Comparison of ENCODE assay signal across 8 cellular contexts in the genomic region with DNA sequence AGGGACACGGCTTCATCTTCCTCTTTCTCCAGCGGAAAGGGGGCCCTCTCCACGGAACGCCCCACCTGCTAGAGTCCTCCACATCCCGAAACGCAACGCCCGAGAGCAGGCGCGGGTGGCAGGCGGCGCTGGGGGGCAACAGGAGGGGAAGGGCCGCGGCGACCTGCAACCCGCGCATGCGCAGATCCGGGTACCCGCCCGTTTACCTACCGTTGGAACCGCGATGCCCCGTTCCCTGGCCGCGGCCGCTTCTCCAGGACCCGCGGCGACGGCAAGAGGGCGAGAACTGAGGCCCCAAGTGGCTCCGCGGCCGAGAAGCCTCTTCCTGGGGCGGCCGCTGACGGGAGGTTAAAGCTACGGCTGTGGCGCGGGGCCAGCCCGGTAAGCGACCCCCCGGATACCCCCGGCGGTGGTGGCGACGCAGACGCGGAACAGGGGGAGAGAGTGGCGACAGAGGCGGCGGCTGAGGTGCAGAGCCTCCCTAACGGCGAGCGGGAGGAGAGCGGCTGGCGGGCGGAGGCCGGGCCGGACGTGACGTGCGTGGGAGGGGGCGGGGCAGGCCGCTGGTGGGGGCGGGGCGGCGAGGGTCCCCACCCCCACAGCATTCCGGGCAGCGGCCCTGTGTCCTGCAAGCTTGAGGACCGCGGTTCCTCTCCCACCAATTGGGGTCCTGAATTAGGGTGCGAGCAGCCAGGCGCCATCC. TPM values are rescaled to one million over a fixed set of nuclear protein-coding genes. Genes with fewer than 3 reads are reported as not detected.
A peak's percentile ranks its signal among the peaks of the same experiment; 100 is the strongest.
DNase-seq lines count a peak whose midpoint lies in the region; ATAC-seq and TF ChIP-seq lines count a peak whose summit lies in the region.

A gene (minus strand): TSS at position 508 of the 703 bp plus-strand sequence. CDS start 13,968 bp downstream, outside the sequence.

- H3K36me3 ChIP-seq in GM06990 (ENCODE audit: control insufficient read depth, insufficient read depth, low read length): no peaks in the 10 kb centered on the region
- H3K36me3 ChIP-seq in cardiac muscle cell: no peaks in the 10 kb centered on the region
- no peaks in the 10 kb centered on the region for H3K36me3 ChIP-seq in upper lobe of right lung

- peaks cover 21% of the 10 kb centered on the region for H3K36me3 Mint-ChIP-seq in activated naive CD8-positive, alpha-beta T cell treated with anti-CD3 and anti-CD28 coated beads, Interleukin-2, amount 10 ng/mL, durations not matched to agents 7 days and 5 days

- H3K9me3 Mint-ChIP-seq in activated naive CD8-positive, alpha-beta T cell treated with anti-CD3 and anti-CD28 coated beads, Interleukin-2, amount 10 ng/mL, durations not matched to agents 7 days and 5 days: no peaks in the 10 kb centered on the region

- H3K4me1 Mint-ChIP-seq in activated naive CD8-positive, alpha-beta T cell treated with anti-CD3 and anti-CD28 coated beads, Interleukin-2, amount 10 ng/mL, durations not matched to agents 7 days and 5 days: peaks cover 35% of the 10 kb centered on the region

- H3K27me3 ChIP-seq in GM06990 (replicated peaks; ENCODE audit: control insufficient read depth, insufficient read depth, low read length) (no peaks in the 10 kb centered on the region), cardiac muscle cell (no peaks in the 10 kb centered on the region), upper lobe of right lung (no peaks in the 10 kb centered on the region)

- intact Hi-C loops in posterior vena cava (cut with DNase I) (loop anchor here in 1 of 2 donors (10.0 kb wide), 1 partner anchor 102 kb away; a partner anchor contains a TSS), upper lobe of right lung (cut with DNase I) (no loop called here)

- H3K27ac Mint-ChIP-seq in activated naive CD8-positive, alpha-beta T cell treated with anti-CD3 and anti-CD28 coated beads, Interleukin-2, amount 10 ng/mL, durations not matched to agents 7 days and 5 days: peak within 1 kb of the TSS; percentile 96

- POLR2A ChIA-PET in activated naive CD8-positive, alpha-beta T cell treated with anti-CD3 and anti-CD28 coated beads, Interleukin-2, amount 10 ng/mL, durations not matched to agents 7 days and 5 days (lab: Charles Lee): interaction anchor here (0.5 to 1.7 kb wide), 6 partner anchors 9 to 305 kb away, joined by 3 to 5 read pairs (median 3); a partner anchor contains a TSS

- H3K4me1 ChIP-seq in cardiac muscle cell (ENCODE audit: low read depth): peaks cover 12% of the 10 kb centered on the region
- peaks cover 44% of the 10 kb centered on the region for H3K4me1 ChIP-seq in upper lobe of right lung

- TF ChIP-seq CTCF in GM06990 (IDR thresholded peaks at IDR 0.05; ENCODE audit: insufficient read depth, low read length, poor library complexity, severe bottlenecking) (no peak), HFF-Myc (IDR thresholded peaks at IDR 0.05; ENCODE audit: low read depth, low read length, missing control alignments) (no peak), cardiac muscle cell (IDR thresholded peaks at IDR 0.05; ENCODE audit: low read depth, low read length) (no peak), upper lobe of right lung (IDR thresholded peaks at IDR 0.05) (no peak)

- peak; percentile 70 for ATAC-seq in activated naive CD8-positive, alpha-beta T cell treated with anti-CD3 and anti-CD28 coated beads, Interleukin-2, amount 10 ng/mL, durations not matched to agents 7 days and 5 days (ENCODE audit: low read depth)
- ATAC-seq in upper lobe of right lung: peak; percentile 96

- no peaks in the 10 kb centered on the region for H3K27me3 Mint-ChIP-seq in activated naive CD8-positive, alpha-beta T cell treated with anti-CD3 and anti-CD28 coated beads, Interleukin-2, amount 10 ng/mL, durations not matched to agents 7 days and 5 days

- peak within 1 kb of the TSS; percentile 100 for H3K27ac ChIP-seq in cardiac muscle cell
- H3K27ac ChIP-seq in upper lobe of right lung: peak within 1 kb of the TSS; percentile 97

- H3K4me3 ChIP-seq in GM06990 (replicated peaks; ENCODE audit: low read depth, low read length) (peak within 1 kb of the TSS; percentile 95), HFF-Myc (replicated peaks; ENCODE audit: low read depth, low read length) (peak within 1 kb of the TSS; percentile 81), cardiac muscle cell (peak within 1 kb of the TSS; percentile 97), upper lobe of right lung (peak within 1 kb of the TSS; percentile 74)

- DNase-seq in GM06990 (ENCODE audit: extremely low read depth, insufficient read length) (peak; percentile 89), HFF-Myc (ENCODE audit: extremely low read depth, low read depth) (no peak), NAMALWA (ENCODE audit: low spot score) (peak; percentile 88), SW 1271 (lab: John Stamatoyannopoulos, UW) (peak; percentile 58 to 86), cardiac muscle cell (ENCODE audit: low read depth in 1 of 2, low spot score in 1 of 2) (peak; percentile 80 to 86), posterior vena cava (ENCODE audit: low spot score) (peak; percentile 95), upper lobe of right lung (peak; percentile 93)
- DNase-seq in activated naive CD8-positive, alpha-beta T cell treated with anti-CD3 and anti-CD28 coated beads, Interleukin-2, amount 10 ng/mL, durations not matched to agents 7 days and 5 days: peak; percentile 88

- H3K9me3 ChIP-seq in cardiac muscle cell (ENCODE audit: low read depth) (no peaks in the 10 kb centered on the region), upper lobe of right lung (no peaks in the 10 kb centered on the region)

- H3K4me3 Mint-ChIP-seq in activated naive CD8-positive, alpha-beta T cell treated with anti-CD3 and anti-CD28 coated beads, Interleukin-2, amount 10 ng/mL, durations not matched to agents 7 days and 5 days: peak within 1 kb of the TSS; percentile 98

RNA-seq across cellular contexts. Expression of the gene that starts here (rescaled TPM):
- 10 to 100 TPM; 44.8 to 48.7 TPM for total RNA-seq in activated naive CD8-positive, alpha-beta T cell treated with anti-CD3 and anti-CD28 coated beads, Interleukin-2, amount 10 ng/mL, durations not matched to agents 7 days and 5 days
- total RNA-seq in cardiac muscle cell (9.4 and 15.3 TPM in 2 replicates), posterior vena cava (10 to 100 TPM; 70.3 to 70.9 TPM), upper lobe of right lung (42.4 TPM)
- polyA plus RNA-seq in cardiac muscle cell: 10.7 and 15.8 TPM in 2 replicates
